8 cellular contexts compared by ENCODE assay signal in the genomic region with DNA sequence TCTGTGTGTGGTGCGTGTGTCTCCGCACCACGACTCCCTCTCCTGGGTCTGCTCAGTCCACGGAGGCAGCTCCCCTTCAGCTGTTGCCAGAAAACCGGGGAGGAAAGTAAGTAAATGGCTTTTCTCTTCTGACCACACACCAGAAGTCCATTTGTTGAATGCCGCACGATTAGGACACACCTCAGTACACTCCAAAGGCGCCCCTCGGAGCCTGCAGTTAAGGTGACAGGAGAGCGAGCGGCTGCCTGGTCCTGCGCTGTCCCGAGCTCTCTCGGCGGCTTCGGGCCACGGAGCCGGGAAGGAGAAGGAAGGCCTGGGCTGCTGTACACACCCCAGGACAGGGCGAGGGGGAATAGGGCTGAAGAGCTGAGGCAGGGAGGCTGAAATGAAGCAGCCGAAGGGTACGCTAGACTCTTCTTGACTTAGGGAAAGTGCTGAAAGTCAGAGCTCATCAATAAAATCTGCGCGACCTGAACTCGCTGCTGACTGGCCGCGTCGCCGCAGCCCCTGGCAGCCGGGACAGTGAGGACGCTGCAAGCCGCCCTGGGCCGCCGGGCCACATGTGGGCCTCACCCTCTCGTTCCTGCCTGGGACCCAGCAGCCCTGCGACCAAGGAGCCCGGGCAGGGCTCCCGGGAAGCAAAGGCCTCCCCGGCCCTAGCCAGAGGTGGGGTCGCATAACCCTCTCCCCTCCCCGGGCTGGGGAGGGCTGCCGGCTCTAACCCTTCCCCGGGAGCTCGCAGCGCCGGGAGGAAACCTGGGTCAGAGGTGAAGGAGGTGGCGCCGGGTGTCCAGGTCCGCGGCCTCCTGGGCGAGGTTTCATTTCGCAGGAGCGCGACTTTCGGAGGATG. TPM values are rescaled to one million over a fixed set of nuclear protein-coding genes. Genes with fewer than 3 reads are reported as not detected.
DNase-seq lines count a peak whose midpoint lies in the region; ATAC-seq, FAIRE-seq and TF ChIP-seq lines count a peak whose summit lies in the region.

No MANE protein-coding gene starts in this region.

- H3K27ac ChIP-seq in angular gyrus (ENCODE audit: low read depth, low read length), result peak overlapping the region; percentile 35
- H3K27ac ChIP-seq in HepG2 (ENCODE audit: extremely low read length, insufficient read depth, low read length), result no peak overlapping the region
- H3K27ac ChIP-seq in tibial artery, result no peak overlapping the region

- no peaks in the 10 kb centered on the region for H3K36me3 ChIP-seq in HepG2 (replicated peaks in 1 of 2; ENCODE audit: control insufficient read depth in 1 of 2, insufficient read depth in 2 of 2, low read length in 2 of 2)
- H3K36me3 ChIP-seq in tibial artery, result no peaks in the 10 kb centered on the region

- no peak for TF ChIP-seq POLR2A in HepG2 (IDR thresholded peaks at IDR 0.05; ENCODE audit: insufficient read depth in 1 of 2, low read depth in 2 of 2, low read length in 2 of 2)

- TF ChIP-seq CTCF in HepG2 (CRISPR knock-in tag; IDR thresholded peaks at IDR 0.05), result no peak
- no peak for TF ChIP-seq CTCF in tibial artery (IDR thresholded peaks at IDR 0.05)

- ATAC-seq in Right ventricle myocardium inferior (peak; percentile 12), Right ventricle myocardium superior (ENCODE audit: poor library complexity) (no peak), HepG2 (peak; percentile 53), HG02840 (IDR thresholded peaks at IDR 0.05; ENCODE audit: low FRiP score, unreplicated experiment) (no peak)

- intact Hi-C loops in Right ventricle myocardium inferior (cut with DNase I), result no loop called here
- intact Hi-C loops in Right ventricle myocardium superior (cut with DNase I), result no loop called here
- intact Hi-C loops in HepG2 (cut with micrococcal nuclease; ENCODE audit: unreplicated experiment), result loop anchor here (2.0 to 10.0 kb wide), 3 partner anchors 60 to 308 kb away; partner anchors contain the start of genes ELP4 and IMMP1L
- intact Hi-C loops in tibial artery (cut with DNase I; ENCODE audit: low total_unique reads), result no loop called here

- peak overlapping the region; percentile 89 for H3K4me2 ChIP-seq in HepG2 (ENCODE audit: low read depth, low read length)

- no TSS peak for BruUV-seq in HepG2 (replicated peaks; lab: Mats Ljungman, UMichigan)

- H4K20me1 ChIP-seq in HepG2 (ENCODE audit: insufficient read depth, low read length), result peaks cover 8% of the 10 kb centered on the region; the same call in 1 of the 2 replicates

- no peak overlapping the region for H3K9ac ChIP-seq in HepG2 (ENCODE audit: insufficient read depth, low read depth, low read length)

- no peak for TF ChIP-seq RAD21 in HepG2 (CRISPR knock-in tag; IDR thresholded peaks at IDR 0.05)

- TF ChIP-seq EP300 in HepG2 (IDR thresholded peaks at IDR 0.05; ENCODE audit: low read depth in 2 of 2, low read length in 2 of 2) (no peak), HepG2 (CRISPR knock-in tag; IDR thresholded peaks at IDR 0.05; ENCODE audit: borderline replicate concordance) (no peak)

- H3K9me3 ChIP-seq in HepG2 (ENCODE audit: low read length), result no peaks in the 10 kb centered on the region
- H3K9me3 ChIP-seq in tibial artery, result no peaks in the 10 kb centered on the region

- H3K4me3 ChIP-seq in HepG2 (replicated peaks in 1 of 3; ENCODE audit: insufficient read depth in 1 of 3, low read depth in 2 of 3, low read length in 3 of 3) (peak overlapping the region; percentile 52 to 70 (median 57)), tibial artery (peak overlapping the region; percentile 42 to 54)

- POLR2A ChIA-PET in HepG2 (lab: Yijun Ruan, JAX), result no interaction called here

- H3K27me3 ChIP-seq in HepG2 (ENCODE audit: control insufficient read depth in 1 of 2, insufficient read depth in 2 of 2, low read length in 2 of 2) (peaks cover 34 to 99% of the 10 kb centered on the region in 2 experiments), tibial artery (peaks cover 11 to 100% of the 10 kb centered on the region in 2 donors)

- no peak overlapping the region for H2AFZ ChIP-seq in HepG2 (ENCODE audit: low read length)

- no peak for FAIRE-seq in HepG2 (lab: Jason Lieb, UNC)

- 3% methylated on average over 12 of the region's 54 CpGs for WGBS in HepG2 (ENCODE audit: low lambda C conversion rate)

- DNase-seq in Right ventricle myocardium inferior (ENCODE audit: missing footprints) (no peak), Right ventricle myocardium superior (no peak), HepG2 (ENCODE audit: low spot score) (peak; percentile 17), tibial artery (no peak), A172 (ENCODE audit: low spot score) (no peak), T1000 (lab: John Stamatoyannopoulos, UW) (no peak)

- H3K79me2 ChIP-seq in HepG2 (ENCODE audit: insufficient read depth, low read length), result no peaks in the 10 kb centered on the region

- CTCF ChIA-PET in HepG2 (lab: Yijun Ruan, JAX; ENCODE audit: low intra/inter-chr PET ratio, low total read pairs), result no interaction called here

- peaks cover 68% of the 10 kb centered on the region for H3K4me1 ChIP-seq in HepG2 (ENCODE audit: insufficient read depth, low read length)
- H3K4me1 ChIP-seq in tibial artery, result peaks cover 8 to 89% (median 79%) of the 10 kb centered on the region in 4 donors

- in situ Hi-C loops in HepG2 (cut with HindIII; ENCODE audit: extremely low pct_ligation_motif_present, low pct_unique_long_range_greater_than_20kb), result no loop called here

TF ChIP-seq in HepG2, 621 proteins besides CTCF, POLR2A, EP300 and RAD21 (continues in another document):
- TF ChIP-seq PTBP1 (IDR thresholded peaks at IDR 0.05; ENCODE audit: low read depth, low read length, poor library complexity, severe bottlenecking), result no peak
- TF ChIP-seq ESRRA (CRISPR knock-in tag; IDR thresholded peaks at IDR 0.05; ENCODE audit: low read depth), result no peak
- TF ChIP-seq IRX3 (CRISPR knock-in tag; IDR thresholded peaks at IDR 0.05; ENCODE audit: borderline replicate concordance, low read depth), result no peak
- TF ChIP-seq ZNF138 (CRISPR knock-in tag; IDR thresholded peaks at IDR 0.05; ENCODE audit: low read depth), result no peak
- TF ChIP-seq HDAC6 (IDR thresholded peaks at IDR 0.05; ENCODE audit: low read depth, low read length), result no peak
- 0 out of 2 replicates have a peak, but pooled peaks have one; percentile 42 for TF ChIP-seq MYPOP (CRISPR knock-in tag; IDR thresholded peaks at IDR 0.05)
- TF ChIP-seq ZNF567 (CRISPR knock-in tag; IDR thresholded peaks at IDR 0.05; ENCODE audit: borderline replicate concordance), result no peak

RNA-seq across cellular contexts. Expression of gene PAX6, which starts 1.5 kb away (rescaled TPM):
- total RNA-seq in Right ventricle myocardium inferior (not detected), Right ventricle myocardium superior (not detected), HepG2 (2016; rRNA removed; fragmentation: Illumina TruSeq; extraction: Trizol) (0.15 TPM in 1 of 2 replicates, not detected in the other)
- 0.20 TPM in 1 of 2 replicates, not detected in the other for total RNA-seq in HepG2 (2016; cell fraction: cytosol; rRNA removed; fragmentation: Illumina TruSeq; extraction: Trizol; ENCODE audit: low read depth)
- 0.15 TPM in 1 of 2 replicates, not detected in the other for total RNA-seq in HepG2 (2016; cell fraction: insoluble cytoplasmic fraction; rRNA removed; fragmentation: Illumina TruSeq; extraction: Trizol)
- 0.19 and 0.21 TPM in 2 replicates for total RNA-seq in HepG2 (2016; cell fraction: membrane; rRNA removed; fragmentation: Illumina TruSeq; extraction: Trizol)
- total RNA-seq in HepG2 (2016; cell fraction: nucleus; rRNA removed; fragmentation: Illumina TruSeq; extraction: Trizol), result 0.28 TPM in 1 of 2 replicates, not detected in the other
- polyA plus RNA-seq in HepG2 (2011; rRNA removed), result 0.67 and 1.1 TPM in 2 replicates
- polyA plus RNA-seq in HepG2 (2011; cell fraction: cytosol; rRNA removed), result 0.79 and 0.93 TPM in 2 replicates
- polyA plus RNA-seq in HepG2 (2011; cell fraction: nucleus; rRNA removed), result 2.4 and 2.6 TPM in 2 replicates
- 0.09 and 0.31 TPM in 2 replicates for polyA plus RNA-seq in HepG2 (2012)
- 0.29 TPM in 1 of 2 replicates, not detected in the other for polyA plus RNA-seq in HepG2 (2016; cell fraction: cytosol; fragmentation: Illumina TruSeq; extraction: Trizol; ENCODE audit: low read depth)
- 0.34 TPM in 1 of 2 replicates, not detected in the other for polyA plus RNA-seq in HepG2 (2016; cell fraction: insoluble cytoplasmic fraction; fragmentation: Illumina TruSeq; extraction: Trizol; ENCODE audit: low read depth)
- 0.21 TPM in 1 of 2 replicates, not detected in the other for polyA plus RNA-seq in HepG2 (2016; cell fraction: membrane; fragmentation: Illumina TruSeq; extraction: Trizol; ENCODE audit: low read depth)
- polyA plus RNA-seq in HepG2 (2016; cell fraction: nucleus; fragmentation: Illumina TruSeq; extraction: Trizol; ENCODE audit: insufficient read depth, low read depth), result 0.31 and 0.36 TPM in 2 replicates
- 2.3 and 18.4 TPM in 2 replicates for polyA minus RNA-seq in HepG2 (2011; rRNA and poly(A)+ RNA removed; ENCODE audit: low replicate concordance)
- polyA minus RNA-seq in HepG2 (2011; cell fraction: cytosol; rRNA and poly(A)+ RNA removed), result 0.69 TPM in 1 of 2 replicates, not detected in the other
- 1.5 and 2.3 TPM in 2 replicates for polyA minus RNA-seq in HepG2 (2011; cell fraction: nucleus; rRNA and poly(A)+ RNA removed)
- 0.14 and 2.3 TPM in 2 replicates for total RNA-seq in A172 (2014; rRNA removed; shearing (Covaris generic))

Comparison
In these comparisons a context has a peak if more than half of its experiments do, and no peak if none do; other contexts are left out.
1. ATAC-seq: peak in Right ventricle myocardium inferior (single experiment) and HepG2 (single experiment); none in Right ventricle myocardium superior (single experiment) and HG02840 (single experiment).